ENCODE assay signal across 8 cellular contexts in genomic region chr13:101916108-101916757, GRCh38.
DNase-seq lines count a peak whose midpoint lies in the region; ATAC-seq and TF ChIP-seq lines count a peak whose summit lies in the region.
"Had no signal": no experiment of that assay in that cellular context is flagged by ENCODE, and none has a peak within 500 bp of the region (broad histone marks: within the 10 kb centered on the region; RNA-seq: fewer than 3 reads in every experiment).

No MANE protein-coding gene starts in this region.

- H3K27me3 Mint-ChIP-seq in GM23338 (ENCODE audit: insufficient read depth, low read depth, poor library complexity) = peaks cover 42% of the 10 kb centered on the region

- H3K27ac Mint-ChIP-seq in GM23338 = no peak overlapping the region

- H3K27me3 ChIP-seq in GM23338 (ENCODE audit: insufficient read depth) (peaks cover 78% of the 10 kb centered on the region), cardiac muscle cell (peaks cover 100% of the 10 kb centered on the region), gastrocnemius medialis (peaks cover 41 to 57% (median 53%) of the 10 kb centered on the region in 3 donors)

- in situ Hi-C loops in gastrocnemius medialis (cut with MboI; ENCODE audit: low sequenced_read_pairs in 4 of 4) = no loop called here

- H3K9me2 ChIP-seq in GM23338 (ENCODE audit: insufficient read depth) = no peaks in the 10 kb centered on the region

- H3K4me2 ChIP-seq in GM23338 = peak overlapping the region; percentile 95

- no peaks in the 10 kb centered on the region for H3K79me2 ChIP-seq in GM23338 (replicated peaks; ENCODE audit: insufficient read depth)

- H3F3A ChIP-seq in GM23338 (replicated peaks; ENCODE audit: low read depth) = no peaks in the 10 kb centered on the region; the same call in none of the 2 replicates

- intact Hi-C loops in gastrocnemius medialis (cut with DNase I; ENCODE audit: low total_unique reads) = no loop called here

- H3K4me1 ChIP-seq in GM23338 (ENCODE audit: insufficient read depth) = peaks cover 27% of the 10 kb centered on the region
- H3K4me1 ChIP-seq in cardiac muscle cell (ENCODE audit: low read depth) = no peaks in the 10 kb centered on the region
- H3K4me1 ChIP-seq in gastrocnemius medialis = peaks cover 4 to 6% of the 10 kb centered on the region in 2 donors

- no peaks in the 10 kb centered on the region for H3K36me3 ChIP-seq in GM23338 (ENCODE audit: insufficient read depth)
- no peaks in the 10 kb centered on the region for H3K36me3 ChIP-seq in cardiac muscle cell
- no peaks in the 10 kb centered on the region for H3K36me3 ChIP-seq in gastrocnemius medialis
- H3K36me3 ChIP-seq: neutrophil had no signal

- H3K4me3 Mint-ChIP-seq in GM23338 = peak overlapping the region; percentile 73

- TF ChIP-seq POLR2A in gastrocnemius medialis (IDR thresholded peaks at IDR 0.05) = no peak

- H3K4me1 Mint-ChIP-seq in GM23338 = peaks cover 20% of the 10 kb centered on the region

- peak; percentile 71 for ATAC-seq in GM23338
- no peak for ATAC-seq in gastrocnemius medialis
- no peak for ATAC-seq in HG03095 (IDR thresholded peaks at IDR 0.05; ENCODE audit: unreplicated experiment)
- no peak for ATAC-seq in GM21515 (IDR thresholded peaks at IDR 0.05; ENCODE audit: unreplicated experiment)

- no peaks in the 10 kb centered on the region for H3K9me3 ChIP-seq in cardiac muscle cell (ENCODE audit: low read depth)
- H3K9me3 ChIP-seq in gastrocnemius medialis = no peaks in the 10 kb centered on the region
- H3K9me3 ChIP-seq: neutrophil had no signal

- DNase-seq in GM23338 (ENCODE audit: low spot score) (peak; percentile 81), SHP77 (lab: John Stamatoyannopoulos, UW) (peak; percentile 75 to 86), cardiac muscle cell (ENCODE audit: low read depth in 1 of 2, low spot score in 1 of 2) (peak; percentile 4 to 63), gastrocnemius medialis (no peak), NCI-H226 (no peak)

- peak overlapping the region; percentile 70 for H3K4me3 ChIP-seq in GM23338
- peak overlapping the region; percentile 23 for H3K4me3 ChIP-seq in cardiac muscle cell
- H3K4me3 ChIP-seq in gastrocnemius medialis = peak overlapping the region; percentile 11 to 25 (median 19)

- 0 out of 2 replicates have a peak, but pooled peaks cover 2% of the 10 kb centered on the region for H4K20me1 ChIP-seq in GM23338 (replicated peaks; ENCODE audit: insufficient read depth)

- H3K27ac ChIP-seq in GM23338 (ENCODE audit: low read depth) (no peak overlapping the region), cardiac muscle cell (no peak overlapping the region), gastrocnemius medialis (no peak overlapping the region)
- H3K27ac ChIP-seq: neutrophil had no signal

- no peaks in the 10 kb centered on the region for H3K36me3 Mint-ChIP-seq in GM23338 (ENCODE audit: low read depth)

- H3K9me3 Mint-ChIP-seq in GM23338 = no peaks in the 10 kb centered on the region

- peak; percentile 37 to 65 for TF ChIP-seq CTCF in GM23338 (conservative IDR thresholded peaks at IDR 0.05; ENCODE audit: low read depth in 2 of 2)
- TF ChIP-seq CTCF in cardiac muscle cell (IDR thresholded peaks at IDR 0.05; ENCODE audit: low read depth, low read length) = peak; percentile 6
- no peak for TF ChIP-seq CTCF in gastrocnemius medialis (IDR thresholded peaks at IDR 0.05 in 4 of 5, conservative IDR thresholded peaks at IDR 0.05 in 1 of 5)

- H2AFZ ChIP-seq in GM23338 = peak overlapping the region; percentile 95

TF ChIP-seq in GM23338, 12 proteins besides CTCF, POLR2A, EP300 and RAD21:
- TF ChIP-seq POLR2AphosphoS5 (IDR thresholded peaks at IDR 0.05; ENCODE audit: low read depth) (no peak), EZH2 (IDR thresholded peaks at IDR 0.05; ENCODE audit: low read depth, unreplicated experiment) (peak; percentile 77)

Comparison
In these comparisons a context has a peak if more than half of its experiments do, and no peak if none do; other contexts are left out.
1. DNase-seq: peak in GM23338 (single experiment), SHP77 (2 of 2) and cardiac muscle cell (2 of 2); none in gastrocnemius medialis (0 of 2) and NCI-H226 (single experiment).
2. H3K4me3 ChIP-seq: peak in every context shown above with its lines; median percentile 70 in GM23338; 23 in cardiac muscle cell; 19 in gastrocnemius medialis.
3. CTCF ChIP-seq: peak in GM23338 (2 of 2) and cardiac muscle cell (single experiment); none in gastrocnemius medialis (0 of 5).